In genomic region chr17:9478889-9479288, GRCh38 we compare ENCODE assay signal across 25 cellular contexts.
"Had no signal": no experiment of that assay in that cellular context is flagged by ENCODE, and none has a peak within 500 bp of the region (broad histone marks: within the 10 kb centered on the region; RNA-seq: fewer than 3 reads in every experiment).

No MANE protein-coding gene starts in this region.

- H3K27ac Mint-ChIP-seq: dendritic cell treated with granulocyte-macrophage colony-stimulating factor and Interleukin-4, amounts not matched to agents 40 ng/mL and 50 ng/mL, for 4 days; endodermal cell had no signal

- H3K4me1 ChIP-seq: colonic mucosa, esophagus muscularis mucosa, esophagus squamous epithelium, foreskin keratinocyte, gastrocnemius medialis, gastroesophageal sphincter, heart right ventricle had no signal

- H3K9me3 Mint-ChIP-seq: dendritic cell treated with granulocyte-macrophage colony-stimulating factor and Interleukin-4, amounts not matched to agents 40 ng/mL and 50 ng/mL, for 4 days; effector memory CD8-positive, alpha-beta T cell; endodermal cell had no signal

- H3K9me3 ChIP-seq: colonic mucosa, esophagus muscularis mucosa, esophagus squamous epithelium, gastrocnemius medialis, gastroesophageal sphincter, heart left ventricle, heart right ventricle had no signal

- H3K27me3 ChIP-seq: colonic mucosa, dorsolateral prefrontal cortex, esophagus muscularis mucosa, esophagus squamous epithelium, foreskin keratinocyte, gastrocnemius medialis, gastroesophageal sphincter, heart left ventricle, heart right ventricle had no signal

- H3K27me3 Mint-ChIP-seq: dendritic cell treated with granulocyte-macrophage colony-stimulating factor and Interleukin-4, amounts not matched to agents 40 ng/mL and 50 ng/mL, for 4 days; effector memory CD8-positive, alpha-beta T cell had no signal

- ATAC-seq: effector memory CD8-positive, alpha-beta T cell; esophagus mucosa; foreskin keratinocyte; gastrocnemius medialis; gastroesophageal sphincter; heart left ventricle; heart right ventricle had no signal

- DNase-seq: colonic mucosa; cortex of kidney; dermis blood vessel endothelial cell; dorsolateral prefrontal cortex; effector CD4-positive, alpha-beta T cell; effector CD8-positive, alpha-beta T cell; effector memory CD4-positive, alpha-beta T cell; effector memory CD8-positive, alpha-beta T cell; erythroblast; esophagus squamous epithelium; foreskin fibroblast; foreskin keratinocyte; foreskin melanocyte; gastrocnemius medialis; glutamatergic neuron; head of caudate nucleus; heart left ventricle; heart right ventricle had no signal

- H3K27ac ChIP-seq: colonic mucosa, coronary artery, dorsolateral prefrontal cortex, epithelial cell of prostate, esophagus muscularis mucosa, esophagus squamous epithelium, foreskin keratinocyte, gastrocnemius medialis, gastroesophageal sphincter, heart left ventricle, heart right ventricle had no signal

- H3K4me3 ChIP-seq: colonic mucosa, coronary artery, dorsolateral prefrontal cortex, esophagus muscularis mucosa, esophagus squamous epithelium, gastrocnemius medialis, gastroesophageal sphincter, heart left ventricle, heart right ventricle had no signal

- H3K4me3 Mint-ChIP-seq: dendritic cell treated with granulocyte-macrophage colony-stimulating factor and Interleukin-4, amounts not matched to agents 40 ng/mL and 50 ng/mL, for 4 days; effector memory CD8-positive, alpha-beta T cell; endodermal cell had no signal

- H3K36me3 ChIP-seq: colonic mucosa, esophagus squamous epithelium, gastrocnemius medialis, gastroesophageal sphincter, heart left ventricle had no signal
